In genomic region chr2:163604941-163605555, GRCh38 we compare ENCODE assay signal across 1 cellular context.
TF ChIP-seq lines count a peak whose summit lies in the region.

No MANE protein-coding gene starts in this region.

TF ChIP-seq in SK-N-SH treated with all-trans-retinoic acid at 6 μM for 48 hours, 23 proteins besides CTCF, POLR2A, EP300 and RAD21 (continued from another document):
- TF ChIP-seq PATZ1 (CRISPR knock-in tag; IDR thresholded peaks at IDR 0.05; ENCODE audit: borderline replicate concordance) (no peak), ZNF70 (CRISPR knock-in tag; IDR thresholded peaks at IDR 0.05) (no peak)
